Comparison of ENCODE assay signal across 22 cellular contexts in genomic region chr10:113712755-113713154, GRCh38. TPM values are rescaled to one million over a fixed set of nuclear protein-coding genes. Genes with fewer than 3 reads are reported as not detected.
"Had no signal": no experiment of that assay in that cellular context is flagged by ENCODE, and none has a peak within 500 bp of the region (broad histone marks: within the 10 kb centered on the region; RNA-seq: fewer than 3 reads in every experiment).

No MANE protein-coding gene starts in this region.

- H3K9me3 Mint-ChIP-seq: naive thymus-derived CD8-positive, alpha-beta T cell had no signal

- H3K27ac ChIP-seq: esophagus muscularis mucosa, psoas muscle, upper lobe of right lung had no signal

- FAIRE-seq: endometrium had no signal

- H3K4me1 ChIP-seq: psoas muscle had no signal

- H3K27ac Mint-ChIP-seq: activated CD4-positive, alpha-beta memory T cell treated with anti-CD3 and anti-CD28 coated beads, Interleukin-2, amount 10 ng/mL, durations not matched to agents 7 days and 5 days; activated naive CD8-positive, alpha-beta T cell treated with anti-CD3 and anti-CD28 coated beads for 36 hours; naive thymus-derived CD8-positive, alpha-beta T cell had no signal

- H3K27me3 Mint-ChIP-seq: activated CD4-positive, alpha-beta memory T cell treated with anti-CD3 and anti-CD28 coated beads, Interleukin-2, amount 10 ng/mL, durations not matched to agents 7 days and 5 days; activated naive CD8-positive, alpha-beta T cell treated with anti-CD3 and anti-CD28 coated beads for 36 hours; naive thymus-derived CD8-positive, alpha-beta T cell had no signal

- H3K4me3 ChIP-seq: breast epithelium, esophagus muscularis mucosa, lung, psoas muscle, upper lobe of right lung had no signal

- H3K27me3 ChIP-seq: breast epithelium, esophagus muscularis mucosa, upper lobe of right lung had no signal

- ATAC-seq: naive thymus-derived CD8-positive, alpha-beta T cell; psoas muscle; sciatic nerve; upper lobe of right lung had no signal

- H3K36me3 ChIP-seq: breast epithelium had no signal

- DNase-seq: activated CD4-positive, alpha-beta memory T cell treated with anti-CD3 and anti-CD28 coated beads, Interleukin-2, amount 10 ng/mL, durations not matched to agents 7 days and 5 days; activated gamma-delta T cell treated with Interleukin-2 at 50 U/mL for 16 hours; activated naive CD8-positive, alpha-beta T cell treated with anti-CD3 and anti-CD28 coated beads for 36 hours; activated T-cell treated with anti-CD3 and anti-CD28 coated beads, Interleukin-2, amount 50 U/mL, for 48 hours; anterior cingulate cortex; head of caudate nucleus; naive thymus-derived CD8-positive, alpha-beta T cell; nucleus accumbens; psoas muscle; stimulated activated CD4-positive, alpha-beta T cell treated with anti-CD3 and anti-CD28 coated beads, Interleukin-2, amount 100 ng/mL, for 24 hours; stimulated activated naive CD4-positive, alpha-beta T cell treated with Interleukin-2 at 50 U/mL for 16 hours; T-helper 9 cell; upper lobe of right lung had no signal

- H3K4me3 Mint-ChIP-seq: activated CD4-positive, alpha-beta memory T cell treated with anti-CD3 and anti-CD28 coated beads, Interleukin-2, amount 10 ng/mL, durations not matched to agents 7 days and 5 days; activated naive CD8-positive, alpha-beta T cell treated with anti-CD3 and anti-CD28 coated beads for 36 hours; naive thymus-derived CD8-positive, alpha-beta T cell had no signal

- H3K9me3 ChIP-seq: breast epithelium, esophagus muscularis mucosa, psoas muscle, upper lobe of right lung had no signal

RNA-seq across cellular contexts. Expression of gene PLEKHS1, which starts 38.7 kb away (rescaled TPM):
- total RNA-seq: chondrocyte; dermis microvascular lymphatic vessel endothelial cell; esophagus muscularis mucosa; naive thymus-derived CD8-positive, alpha-beta T cell; psoas muscle; temporal lobe; upper lobe of right lung had no signal
- polyA plus RNA-seq: naive thymus-derived CD8-positive, alpha-beta T cell had no signal

RNA-seq across cellular contexts. Expression of gene NRAP, which starts 48.9 kb away (rescaled TPM):
- total RNA-seq: activated CD4-positive, alpha-beta memory T cell treated with anti-CD3 and anti-CD28 coated beads, Interleukin-2, amount 10 ng/mL, durations not matched to agents 7 days and 5 days; activated naive CD8-positive, alpha-beta T cell treated with anti-CD3 and anti-CD28 coated beads for 36 hours; breast epithelium; chondrocyte; dermis microvascular lymphatic vessel endothelial cell; esophagus muscularis mucosa; lung; mononuclear cell; naive thymus-derived CD8-positive, alpha-beta T cell; sciatic nerve; temporal lobe had no signal
- polyA plus RNA-seq: naive thymus-derived CD8-positive, alpha-beta T cell had no signal
